12 cellular contexts compared by ENCODE assay signal in genomic region chr11:6626971-6627761, GRCh38. TPM values are rescaled to one million over a fixed set of nuclear protein-coding genes. Genes with fewer than 3 reads are reported as not detected.
DNase-seq lines count a peak whose midpoint lies in the region; ATAC-seq and TF ChIP-seq lines count a peak whose summit lies in the region.
"Had no signal": no experiment of that assay in that cellular context is flagged by ENCODE, and none has a peak within 500 bp of the region (broad histone marks: within the 10 kb centered on the region; RNA-seq: fewer than 3 reads in every experiment).

No MANE protein-coding gene starts in this region.

- intact Hi-C loops in dorsolateral prefrontal cortex (cut with DNase I), result no loop called here

- H3K9me3 ChIP-seq in MM.1S (replicated peaks; ENCODE audit: insufficient read depth, low read length) (no peaks in the 10 kb centered on the region), neuronal stem cell (replicated peaks in 1 of 2; ENCODE audit: control insufficient read depth in 2 of 2, insufficient read depth in 1 of 2, low read depth in 1 of 2, low read length in 2 of 2) (peaks cover 0 to 4% of the 10 kb centered on the region in 2 donors), Peyer's patch (no peaks in the 10 kb centered on the region), endodermal cell (ENCODE audit: control insufficient read depth, low read length) (no peaks in the 10 kb centered on the region), smooth muscle cell (replicated peaks; ENCODE audit: low read depth) (no peaks in the 10 kb centered on the region)
- H3K9me3 ChIP-seq: prostate gland had no signal

- H4K91ac ChIP-seq in neuronal stem cell (ENCODE audit: low read depth, low read length, poor library complexity), result no peak overlapping the region

- H3K36me3 ChIP-seq in MM.1S (replicated peaks; ENCODE audit: insufficient read depth, low read length), result no peaks in the 10 kb centered on the region
- peaks cover 24 to 96% of the 10 kb centered on the region in 2 donors for H3K36me3 ChIP-seq in neuronal stem cell (replicated peaks in 1 of 2; ENCODE audit: control insufficient read depth in 2 of 2, insufficient read depth in 2 of 2, low read length in 2 of 2)
- H3K36me3 ChIP-seq in Peyer's patch, result peaks cover 0 to 40% (median 0%) of the 10 kb centered on the region in 3 donors
- peaks cover 61% of the 10 kb centered on the region for H3K36me3 ChIP-seq in endodermal cell (ENCODE audit: control insufficient read depth, insufficient read depth, low read length)
- no peaks in the 10 kb centered on the region for H3K36me3 ChIP-seq in smooth muscle cell (ENCODE audit: low read depth)
- H3K36me3 ChIP-seq: prostate gland had no signal

- H3K27me3 Mint-ChIP-seq in endodermal cell (ENCODE audit: insufficient read depth), result peaks cover 39% of the 10 kb centered on the region

- DNase-seq in MM.1S, result no peak
- peak in 6 of 10 donors; percentile 51 to 69 (median 60) for DNase-seq in dorsolateral prefrontal cortex
- DNase-seq in neuronal stem cell (ENCODE audit: low spot score), result no peak
- DNase-seq in Peyer's patch, result no peak
- no peak for DNase-seq in endodermal cell
- DNase-seq in smooth muscle cell (lab: John Stamatoyannopoulos, UW; ENCODE audit: unreplicated experiment), result no peak
- DNase-seq: amniotic stem cell, DMS 273 treated with DMSO at 0.1 percent for 48 hours, mesenchymal stem cell, SIG-M5 had no signal

- H3F3A ChIP-seq in MM.1S (ENCODE audit: insufficient read depth, low read length), result no peaks in the 10 kb centered on the region
- H3F3A ChIP-seq in smooth muscle cell (ENCODE audit: low read depth), result no peaks in the 10 kb centered on the region

- peak overlapping the region; percentile 17; the same call in 1 of the 2 replicates for H3K4me3 ChIP-seq in MM.1S (ENCODE audit: low read length)
- peak overlapping the region in 2 of 59 donors; percentile 9 to 13 for H3K4me3 ChIP-seq in dorsolateral prefrontal cortex
- H3K4me3 ChIP-seq in neuronal stem cell (ENCODE audit: low read length in 2 of 2), result no peak overlapping the region
- H3K4me3 ChIP-seq in Peyer's patch, result no peak overlapping the region
- H3K4me3 ChIP-seq in endodermal cell (ENCODE audit: low read length), result no peak overlapping the region
- no peak overlapping the region for H3K4me3 ChIP-seq in smooth muscle cell
- H3K4me3 ChIP-seq: prostate gland had no signal

- H3K4me1 Mint-ChIP-seq in endodermal cell, result peaks cover 2% of the 10 kb centered on the region

- peak overlapping the region; percentile 44 for H3K4me2 ChIP-seq in MM.1S (ENCODE audit: low read depth, low read length)
- no peak overlapping the region for H3K4me2 ChIP-seq in neuronal stem cell (ENCODE audit: insufficient read depth, low read length, poor library complexity, severe bottlenecking)
- no peak overlapping the region for H3K4me2 ChIP-seq in smooth muscle cell

- no peak for TF ChIP-seq POLR2A in Peyer's patch (IDR thresholded peaks at IDR 0.05)

- H2BK5ac ChIP-seq in neuronal stem cell (ENCODE audit: low read length), result no peak overlapping the region

- H3K9me2 ChIP-seq in MM.1S (replicated peaks; ENCODE audit: insufficient read depth, low read length), result no peaks in the 10 kb centered on the region

- H3K9me3 Mint-ChIP-seq in endodermal cell, result no peaks in the 10 kb centered on the region

- peaks cover 2% of the 10 kb centered on the region for H3K79me1 ChIP-seq in neuronal stem cell (ENCODE audit: low read depth, low read length)

- no peak overlapping the region for H2AK5ac ChIP-seq in neuronal stem cell (ENCODE audit: low read depth, low read length)

- no peak overlapping the region for H3K23ac ChIP-seq in neuronal stem cell (ENCODE audit: low read depth, low read length, poor library complexity)

- H3K4me1 ChIP-seq in MM.1S (ENCODE audit: low read length), result peaks cover 13% of the 10 kb centered on the region
- peaks cover 0 to 6% of the 10 kb centered on the region in 2 donors for H3K4me1 ChIP-seq in neuronal stem cell (ENCODE audit: control insufficient read depth in 2 of 2, insufficient read depth in 1 of 2, low read depth in 1 of 2, low read length in 2 of 2)
- peaks cover 0 to 7% (median 0%) of the 10 kb centered on the region in 4 donors for H3K4me1 ChIP-seq in Peyer's patch
- H3K4me1 ChIP-seq in endodermal cell (ENCODE audit: control insufficient read depth, insufficient read depth, low read length), result no peaks in the 10 kb centered on the region
- no peaks in the 10 kb centered on the region for H3K4me1 ChIP-seq in smooth muscle cell (ENCODE audit: low read depth)
- H3K4me1 ChIP-seq: prostate gland had no signal

- H3K79me2 ChIP-seq in MM.1S (ENCODE audit: low read length) (no peaks in the 10 kb centered on the region), smooth muscle cell (ENCODE audit: low read depth) (no peaks in the 10 kb centered on the region)

- H3K27me3 ChIP-seq in MM.1S (replicated peaks; ENCODE audit: insufficient read depth, low read length), result no peaks in the 10 kb centered on the region
- H3K27me3 ChIP-seq in dorsolateral prefrontal cortex, result no peaks in the 10 kb centered on the region
- H3K27me3 ChIP-seq in neuronal stem cell (ENCODE audit: control insufficient read depth in 3 of 3, insufficient read depth in 3 of 3, low read depth in 1 of 3, low read length in 3 of 3), result peaks cover 0 to 24% (median 3%) of the 10 kb centered on the region in 3 experiments
- H3K27me3 ChIP-seq in Peyer's patch, result no peaks in the 10 kb centered on the region
- peaks cover 29% of the 10 kb centered on the region for H3K27me3 ChIP-seq in endodermal cell (ENCODE audit: control insufficient read depth, insufficient read depth, low read length, poor library complexity, severe bottlenecking)
- H3K27me3 ChIP-seq in smooth muscle cell (ENCODE audit: low read depth), result no peaks in the 10 kb centered on the region

- WGBS in neuronal stem cell (ENCODE audit: extremely low coverage in 2 of 2, insufficient read length in 2 of 2, insufficient replicate concordance in 1 of 2), 2 donors, result no CpG with 5 or more reads among the region's 19 CpGs
- WGBS in endodermal cell (ENCODE audit: insufficient coverage in 1 of 2, insufficient read length in 1 of 2), 2 experiments, result 89 to 93% methylated on average over 15 to 19 of the region's 19 CpGs
- WGBS in smooth muscle cell (ENCODE audit: low lambda C conversion rate), result 95% methylated on average over 19 of the region's 19 CpGs

- ATAC-seq in GM19025 (IDR thresholded peaks at IDR 0.05; ENCODE audit: low read depth, unreplicated experiment), result peak; percentile 9

- no peak overlapping the region for H4K8ac ChIP-seq in neuronal stem cell (ENCODE audit: low read depth, low read length)

- H4K20me1 ChIP-seq in MM.1S (ENCODE audit: insufficient read depth, low read length), result no peaks in the 10 kb centered on the region
- H4K20me1 ChIP-seq in smooth muscle cell (ENCODE audit: low read depth), result no peaks in the 10 kb centered on the region

- no peak overlapping the region for H3K27ac ChIP-seq in MM.1S (ENCODE audit: low read length)
- peak overlapping the region in 4 of 59 donors; percentile 5 to 45 (median 36) for H3K27ac ChIP-seq in dorsolateral prefrontal cortex
- no peak overlapping the region for H3K27ac ChIP-seq in neuronal stem cell (replicated peaks; ENCODE audit: low read length)
- H3K27ac ChIP-seq in Peyer's patch, result peak overlapping the region in 1 of 4 donors; percentile 56
- no peak overlapping the region for H3K27ac ChIP-seq in endodermal cell (ENCODE audit: low read depth, low read length)
- H3K27ac ChIP-seq in smooth muscle cell (ENCODE audit: low read depth), result no peak overlapping the region
- H3K27ac ChIP-seq: prostate gland had no signal

- no peak overlapping the region for H3K18ac ChIP-seq in neuronal stem cell (ENCODE audit: low read length)

- no peak overlapping the region for H3K4me3 Mint-ChIP-seq in endodermal cell

- no peak overlapping the region for H3K4ac ChIP-seq in neuronal stem cell (ENCODE audit: low read length)

- H3K9ac ChIP-seq in MM.1S (ENCODE audit: low read length) (no peak overlapping the region), neuronal stem cell (ENCODE audit: low read depth, low read length, poor library complexity) (peak overlapping the region; percentile 30), endodermal cell (ENCODE audit: extremely low read depth, low read length, poor library complexity, severe bottlenecking) (no peak overlapping the region), smooth muscle cell (ENCODE audit: low read depth) (no peak overlapping the region)

- H3K14ac ChIP-seq in neuronal stem cell (ENCODE audit: low read length), result no peak overlapping the region

- no peak overlapping the region for H2BK12ac ChIP-seq in neuronal stem cell (ENCODE audit: low read length)

- TF ChIP-seq CTCF in MM.1S (IDR thresholded peaks at IDR 0.05; ENCODE audit: low read length) (no peak), dorsolateral prefrontal cortex (IDR thresholded peaks at IDR 0.05 in 54 of 56, conservative IDR thresholded peaks at IDR 0.05 in 2 of 56; ENCODE audit: low read depth in 1 of 56, partially characterized antibody in 56 of 56) (no peak), Peyer's patch (IDR thresholded peaks at IDR 0.05) (no peak), endodermal cell (conservative IDR thresholded peaks at IDR 0.05) (no peak), smooth muscle cell (IDR thresholded peaks at IDR 0.05; ENCODE audit: borderline replicate concordance, insufficient read depth, poor library complexity, severe bottlenecking) (no peak)

- H2AFZ ChIP-seq in MM.1S (ENCODE audit: low read length), result peak overlapping the region; percentile 47
- no peak overlapping the region for H2AFZ ChIP-seq in neuronal stem cell (ENCODE audit: low read length)
- H2AFZ ChIP-seq in smooth muscle cell (ENCODE audit: low read depth), result no peak overlapping the region

- peaks cover 27% of the 10 kb centered on the region for H3K36me3 Mint-ChIP-seq in endodermal cell (ENCODE audit: low read depth)

- no peak overlapping the region for H3K27ac Mint-ChIP-seq in endodermal cell

- H2BK120ac ChIP-seq in neuronal stem cell (ENCODE audit: low read depth, low read length), result no peak overlapping the region

- H2BK15ac ChIP-seq in neuronal stem cell (ENCODE audit: low read length), result no peak overlapping the region

RNA-seq across cellular contexts. Expression of gene TPP1, which starts 7.9 kb away (rescaled TPM):
- total RNA-seq in dorsolateral prefrontal cortex (100 to 1,000 TPM in 118 of 120 experiments, 10 to 100 TPM in 2; 89.6 to 219 (median 142) TPM), Peyer's patch (100 to 1,000 TPM in 3 of 4 donors, 10 to 100 TPM in 1; 79.2 to 232 (median 134) TPM), endodermal cell (10 to 100 TPM; 68.3 to 71.0 TPM), smooth muscle cell (21.6 and 37.3 TPM in 2 replicates)
- 47.2 TPM for polyA plus RNA-seq in neuronal stem cell (2013, experiment 1 of 2)
- 47.6 TPM for polyA plus RNA-seq in neuronal stem cell (2013, experiment 2 of 2)
- 52.5 TPM for polyA plus RNA-seq in endodermal cell (2013, experiment 1 of 2)
- 41.0 TPM for polyA plus RNA-seq in endodermal cell (2013, experiment 2 of 2)
- 54.1 and 55.4 TPM in 2 replicates for polyA plus RNA-seq in smooth muscle cell

RNA-seq across cellular contexts. Expression of gene TAF10, which starts 15.2 kb away (rescaled TPM):
- total RNA-seq in dorsolateral prefrontal cortex (100 to 1,000 TPM in 3 of 120 experiments, 10 to 100 TPM in 117; 45.6 to 116 (median 75.0) TPM), Peyer's patch (10 to 100 TPM; 55.9 to 90.8 (median 74.5) TPM), endodermal cell (100 to 1,000 TPM; 168 to 202 TPM), smooth muscle cell (67.9 and 83.3 TPM in 2 replicates)
- 283 TPM for polyA plus RNA-seq in neuronal stem cell (2013, experiment 1 of 2)
- 282 TPM for polyA plus RNA-seq in neuronal stem cell (2013, experiment 2 of 2)
- polyA plus RNA-seq in endodermal cell (2013, experiment 1 of 2), result 248 TPM
- 238 TPM for polyA plus RNA-seq in endodermal cell (2013, experiment 2 of 2)
- polyA plus RNA-seq in smooth muscle cell, result 373 and 378 TPM in 2 replicates

RNA-seq across cellular contexts. Expression of gene ILK, which starts 23.6 kb away (rescaled TPM):
- total RNA-seq in dorsolateral prefrontal cortex, result 100 to 1,000 TPM in 20 of 120 experiments, 10 to 100 TPM in 100; 60.0 to 125 (median 89.3) TPM
- 96.9 TPM for polyA plus RNA-seq in neuronal stem cell (2013, experiment 1 of 2)
- polyA plus RNA-seq in neuronal stem cell (2013, experiment 2 of 2), result 95.8 TPM
- total RNA-seq in Peyer's patch, result 100 to 1,000 TPM in 2 of 4 donors, 10 to 100 TPM in 2; 81.1 to 121 (median 97.3) TPM
- 100 to 1,000 TPM; 125 to 136 TPM for total RNA-seq in endodermal cell
- polyA plus RNA-seq in endodermal cell (2013, experiment 1 of 2), result 117 TPM
- polyA plus RNA-seq in endodermal cell (2013, experiment 2 of 2), result 112 TPM
- total RNA-seq in smooth muscle cell, result 138 and 166 TPM in 2 replicates
- 236 and 238 TPM in 2 replicates for polyA plus RNA-seq in smooth muscle cell

RNA-seq across cellular contexts. Expression of gene RRP8, which starts 23.8 kb away (rescaled TPM):
- total RNA-seq in dorsolateral prefrontal cortex (10 to 100 TPM; 17.7 to 34.3 (median 24.3) TPM), Peyer's patch (10 to 100 TPM; 11.4 to 28.9 (median 17.5) TPM), endodermal cell (10 to 100 TPM; 11.0 to 12.8 TPM), smooth muscle cell (10.2 and 13.5 TPM in 2 replicates)
- 19.8 TPM for polyA plus RNA-seq in neuronal stem cell (2013, experiment 1 of 2)
- 18.9 TPM for polyA plus RNA-seq in neuronal stem cell (2013, experiment 2 of 2)
- 12.8 TPM for polyA plus RNA-seq in endodermal cell (2013, experiment 1 of 2)
- 12.1 TPM for polyA plus RNA-seq in endodermal cell (2013, experiment 2 of 2)
- 23.5 and 24.9 TPM in 2 replicates for polyA plus RNA-seq in smooth muscle cell

RNA-seq across cellular contexts. Expression of gene DCHS1, which starts 28.4 kb away (rescaled TPM):
- total RNA-seq in dorsolateral prefrontal cortex (10 to 100 TPM in 101 of 120 experiments, 1 to 10 TPM in 19; 6.7 to 24.3 (median 11.9) TPM), Peyer's patch (10 to 100 TPM in 2 of 4 donors, 1 to 10 TPM in 2; 2.8 to 12.4 (median 9.7) TPM), endodermal cell (10 to 100 TPM; 13.7 to 14.3 TPM), smooth muscle cell (25.1 and 34.2 TPM in 2 replicates)
- 4.5 TPM for polyA plus RNA-seq in neuronal stem cell (2013, experiment 1 of 2)
- 4.4 TPM for polyA plus RNA-seq in neuronal stem cell (2013, experiment 2 of 2)
- polyA plus RNA-seq in endodermal cell (2013, experiment 1 of 2), result 34.9 TPM
- polyA plus RNA-seq in endodermal cell (2013, experiment 2 of 2), result 34.2 TPM
- polyA plus RNA-seq in smooth muscle cell, result 21.0 and 24.5 TPM in 2 replicates

Comparison
In these comparisons a context has a peak if more than half of its experiments do, and no peak if none do; other contexts are left out.
1. DNase-seq: peak in dorsolateral prefrontal cortex (6 of 10); none in MM.1S (single experiment), neuronal stem cell (single experiment), Peyer's patch (0 of 3), endodermal cell (single experiment) and smooth muscle cell (single experiment).